In the genomic region with DNA sequence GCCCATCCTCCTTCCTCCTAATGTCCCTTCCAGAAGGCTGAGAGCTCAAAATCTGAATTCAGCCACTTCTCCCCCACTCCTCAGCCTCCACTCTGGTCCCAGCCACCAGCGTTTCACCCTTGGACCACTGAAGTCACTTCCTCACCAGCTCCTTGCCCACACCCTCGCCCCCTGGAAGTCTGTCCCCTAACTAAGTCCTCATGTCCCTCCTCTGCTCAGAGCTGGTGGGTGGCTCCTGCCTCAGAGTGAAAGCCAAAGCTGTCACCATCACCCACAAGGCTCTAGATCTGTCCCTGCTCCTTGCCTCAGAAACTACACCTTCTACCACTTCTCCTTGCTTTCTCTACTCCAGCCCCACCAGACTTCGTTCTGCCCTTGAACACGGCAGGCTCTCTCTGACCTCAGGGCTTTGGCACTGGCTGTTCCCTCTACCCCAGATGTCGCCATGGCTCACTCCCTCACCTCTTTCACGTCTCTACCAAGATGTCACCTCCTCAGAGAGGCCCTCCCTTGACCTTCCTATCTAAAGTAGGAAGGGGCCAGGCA, we compare ENCODE assay signal across 14 cellular contexts. TPM values are rescaled to one million over a fixed set of nuclear protein-coding genes. Genes with fewer than 3 reads are reported as not detected.
A peak's percentile ranks its signal among the peaks of the same experiment; 100 is the strongest.
DNase-seq lines count a peak whose midpoint lies in the region; ATAC-seq, FAIRE-seq and TF ChIP-seq lines count a peak whose summit lies in the region.
"Had no signal": no experiment of that assay in that cellular context is flagged by ENCODE, and none has a peak within 500 bp of the region (broad histone marks: within the 10 kb centered on the region; RNA-seq: fewer than 3 reads in every experiment).

No MANE protein-coding gene starts in this region.

- H2BK15ac ChIP-seq in H1 (ENCODE audit: low read length) = no peak overlapping the region

- H3K23me2 ChIP-seq in H1 (ENCODE audit: low read depth, low read length) = peaks cover 10% of the 10 kb centered on the region

- 75 to 80% methylated on average over 6 of the region's 6 CpGs for WGBS in heart right ventricle, 2 donors
- WGBS in H1 (ENCODE audit: extremely low coverage in 1 of 2, insufficient coverage in 1 of 2, insufficient read length in 1 of 2, insufficient replicate concordance in 2 of 2, low coverage in 1 of 2, low lambda C conversion rate in 2 of 2, missing lambda C conversion rate in 1 of 2), 2 experiments = 85% methylated on average over 6 of the region's 6 CpGs; no CpG with 5 or more reads in 1 of the 2 experiments

- TF ChIP-seq POLR2A in H1 (IDR thresholded peaks at IDR 0.05; ENCODE audit: control extremely low read depth in 1 of 2, low read depth in 2 of 2, low read length in 2 of 2) = no peak

- H3K14ac ChIP-seq in H1 (ENCODE audit: insufficient read length) = no peak overlapping the region

- no peaks in the 10 kb centered on the region for H3K27me3 Mint-ChIP-seq in stimulated activated memory B cell treated with anti-CD40 and anti-IgM and Interleukin-4, amounts not matched to agents 10 μg/mL and 1 μg/mL and 100 μg/mL, for 72 hours

- no peak for FAIRE-seq in H1 (lab: Jason Lieb, UNC)
- FAIRE-seq: bronchial epithelial cell had no signal

- H3K9ac ChIP-seq in H1 (replicated peaks in 1 of 4; ENCODE audit: extremely low read depth in 1 of 4, low read depth in 3 of 4, low read length in 3 of 4) = peak overlapping the region in 1 of 4 experiments; percentile 18; a peak in 1 of 7 replicates

- POLR2A ChIA-PET in RWPE1 (lab: Yijun Ruan, JAX; ENCODE audit: low non-redundant PET) (no interaction called here), H1 (lab: Charles Lee; ENCODE audit: partially characterized antibody) (interaction anchor here (0.8 to 1.3 kb wide), 2 partner anchors 9 to 16 kb away, joined by 4 read pairs; no protein-coding TSS in a partner anchor)

- no peak overlapping the region for H3K18ac ChIP-seq in H1 (ENCODE audit: extremely low read depth, low read length)

- H3K4me1 ChIP-seq in left ventricle myocardium inferior (peaks cover 42% of the 10 kb centered on the region), heart right ventricle (peaks cover 4 to 57% (median 32%) of the 10 kb centered on the region in 9 donors), H1 (replicated peaks in 1 of 4; ENCODE audit: control insufficient read depth in 3 of 4, insufficient read depth in 4 of 4, low read length in 3 of 4) (peaks cover 0 to 11% (median 6%) of the 10 kb centered on the region in 4 experiments; a peak in 6 of 7 replicates)

- H2BK20ac ChIP-seq in H1 (ENCODE audit: low read length) = no peak overlapping the region

- peaks cover 0 to 6% of the 10 kb centered on the region in 2 experiments for H4K20me1 ChIP-seq in H1 (replicated peaks in 1 of 2; ENCODE audit: control insufficient read depth in 1 of 2, insufficient read depth in 2 of 2, low read length in 2 of 2)

- no peaks in the 10 kb centered on the region for H3K27me3 ChIP-seq in left ventricle myocardium inferior (ENCODE audit: low read depth)
- H3K27me3 ChIP-seq in heart right ventricle = no peaks in the 10 kb centered on the region
- no peaks in the 10 kb centered on the region for H3K27me3 ChIP-seq in H1 (replicated peaks in 1 of 4; ENCODE audit: control insufficient read depth in 3 of 4, extremely low read depth in 1 of 4, insufficient read depth in 3 of 4, low read length in 3 of 4)
- H3K27me3 ChIP-seq: ovary, SJSA1 had no signal

- peaks cover 2% of the 10 kb centered on the region; the same call in 1 of the 2 replicates for H3K79me1 ChIP-seq in H1 (ENCODE audit: low read depth, low read length)

- H3K4me2 ChIP-seq in H1 (ENCODE audit: insufficient read depth in 1 of 2, low read depth in 2 of 2, low read length in 2 of 2) = no peak overlapping the region; a peak in 1 of 4 replicates

- TF ChIP-seq CTCF in left ventricle myocardium inferior (IDR thresholded peaks at IDR 0.05; ENCODE audit: borderline replicate concordance) (no peak), heart right ventricle (IDR thresholded peaks at IDR 0.05) (no peak), RWPE1 (conservative IDR thresholded peaks at IDR 0.05; ENCODE audit: low read depth) (no peak), H1 (IDR thresholded peaks at IDR 0.05; ENCODE audit: control extremely low read depth in 1 of 3, insufficient read depth in 1 of 3, low read depth in 1 of 3, low read length in 3 of 3) (no peak)

- H4K5ac ChIP-seq in H1 (ENCODE audit: insufficient read length, low read depth, low read length) = no peak overlapping the region

- H2BK12ac ChIP-seq in H1 (ENCODE audit: low read depth, low read length) = 0 out of 2 replicates have a peak overlapping the region, but pooled peaks have one; percentile 17

- peak overlapping the region; percentile 44; the same call in 1 of the 2 replicates for H2BK5ac ChIP-seq in H1 (ENCODE audit: low read depth, low read length)

- H3K9me3 ChIP-seq in left ventricle myocardium inferior (replicated peaks) (no peaks in the 10 kb centered on the region), heart right ventricle (no peaks in the 10 kb centered on the region), H1 (ENCODE audit: insufficient read depth in 2 of 2, low read depth in 1 of 2, low read length in 1 of 2) (no peaks in the 10 kb centered on the region)
- H3K9me3 ChIP-seq: ovary, SJSA1 had no signal

- H4K91ac ChIP-seq in H1 (replicated peaks; ENCODE audit: insufficient read length, low read length) = peak overlapping the region; percentile 42

- no peak overlapping the region for H3K4me3 Mint-ChIP-seq in stimulated activated memory B cell treated with anti-CD40 and anti-IgM and Interleukin-4, amounts not matched to agents 10 μg/mL and 1 μg/mL and 100 μg/mL, for 72 hours

- CTCF ChIA-PET in RWPE1 (lab: Yijun Ruan, JAX) = interaction anchor here (0.8 to 0.9 kb wide), 2 partner anchors 57 to 59 kb away, joined by 3 to 4 read pairs; no protein-coding TSS in a partner anchor
- CTCF ChIA-PET in H1 (lab: Charles Lee; ENCODE audit: partially characterized antibody) = interaction anchor here (1.0 to 2.4 kb wide), 3 partner anchors 17 to 57 kb away, joined by 3 to 9 read pairs (median 5); no protein-coding TSS in a partner anchor

- H2BK120ac ChIP-seq in H1 (replicated peaks; ENCODE audit: low read depth, low read length) = no peak overlapping the region

- H3K9me3 Mint-ChIP-seq in stimulated activated memory B cell treated with anti-CD40 and anti-IgM and Interleukin-4, amounts not matched to agents 10 μg/mL and 1 μg/mL and 100 μg/mL, for 72 hours = no peaks in the 10 kb centered on the region

- peaks cover 35% of the 10 kb centered on the region for H3K36me3 Mint-ChIP-seq in stimulated activated memory B cell treated with anti-CD40 and anti-IgM and Interleukin-4, amounts not matched to agents 10 μg/mL and 1 μg/mL and 100 μg/mL, for 72 hours

- H4K8ac ChIP-seq in H1 (ENCODE audit: extremely low read depth, insufficient read depth, low read length) = no peak overlapping the region

- no peak for TF ChIP-seq RAD21 in H1 (IDR thresholded peaks at IDR 0.05 in 1 of 2, conservative IDR thresholded peaks at IDR 0.05 in 1 of 2; ENCODE audit: low read depth in 2 of 2, low read length in 2 of 2)

- no peak for TF ChIP-seq EP300 in H1 (IDR thresholded peaks at IDR 0.05; ENCODE audit: borderline replicate concordance in 1 of 2, low read depth in 2 of 2, low read length in 2 of 2)

- H2AFZ ChIP-seq in H1 (ENCODE audit: low read length) = no peak overlapping the region

- H3K23ac ChIP-seq in H1 (ENCODE audit: insufficient read length) = no peak overlapping the region

- intact Hi-C loops in left ventricle myocardium inferior (cut with micrococcal nuclease) (no loop called here), heart right ventricle (cut with DNase I) (loop anchor here in 2 of 10 donors (2.0 to 10.0 kb wide), 3 partner anchors 15 to 223 kb away; partner anchors contain the start of gene POLR1G (in 1 of the 2))

- no peak for DNase-seq in left ventricle myocardium inferior
- no peak for DNase-seq in heart right ventricle
- no peak for DNase-seq in RWPE1 (ENCODE audit: low spot score)
- no peak for DNase-seq in H1 (ENCODE audit: low read depth in 1 of 2, low spot score in 2 of 2)
- DNase-seq in T-helper 9 cell = no peak
- no peak for DNase-seq in NCI-H1048 (lab: John Stamatoyannopoulos, UW)
- no peak for DNase-seq in ecto neural progenitor cell (ENCODE audit: low spot score)
- DNase-seq: MM.1S; NCI-H524 treated with DMSO at 0.1 percent for 48 hours; ovary; stimulated activated CD4-positive, alpha-beta T cell treated with anti-CD3 and anti-CD28 coated beads, Interleukin-1b, Interleukin-23, amount 100 ng/mL, for 48 hours had no signal

- H3K36me3 ChIP-seq in left ventricle myocardium inferior (peaks cover 37% of the 10 kb centered on the region), heart right ventricle (peaks cover 0 to 53% (median 18%) of the 10 kb centered on the region in 9 donors), H1 (ENCODE audit: control insufficient read depth in 2 of 4, insufficient read depth in 4 of 4, low read length in 3 of 4) (peaks cover 0 to 10% (median 3%) of the 10 kb centered on the region in 4 experiments; a peak in 5 of 8 replicates)
- H3K36me3 ChIP-seq: ovary had no signal

- H3K4me1 Mint-ChIP-seq in stimulated activated memory B cell treated with anti-CD40 and anti-IgM and Interleukin-4, amounts not matched to agents 10 μg/mL and 1 μg/mL and 100 μg/mL, for 72 hours = peaks cover 73% of the 10 kb centered on the region

- H3K56ac ChIP-seq in H1 (replicated peaks; ENCODE audit: insufficient read length, low read depth, low read length) = no peak overlapping the region

- peaks cover 0 to 9% of the 10 kb centered on the region in 2 experiments; a peak in 1 of 4 replicates for H3K79me2 ChIP-seq in H1 (ENCODE audit: control insufficient read depth in 1 of 2, insufficient read depth in 2 of 2, low read length in 2 of 2)

- H3K27ac Mint-ChIP-seq in stimulated activated memory B cell treated with anti-CD40 and anti-IgM and Interleukin-4, amounts not matched to agents 10 μg/mL and 1 μg/mL and 100 μg/mL, for 72 hours = peak overlapping the region; percentile 97

- no peak overlapping the region for H2AK5ac ChIP-seq in H1 (ENCODE audit: low read depth, low read length)

- no peak overlapping the region for H3K4ac ChIP-seq in H1 (replicated peaks; ENCODE audit: insufficient read length, low read depth, low read length)

- H3K4me3 ChIP-seq in left ventricle myocardium inferior = peak overlapping the region; percentile 70
- H3K4me3 ChIP-seq in heart right ventricle = peak overlapping the region in 1 of 10 donors; percentile 75
- no peak overlapping the region for H3K4me3 ChIP-seq in H1 (ENCODE audit: extremely low read depth in 1 of 4, insufficient read depth in 2 of 4, low read depth in 3 of 4, low read length in 4 of 4)

- H3K27ac ChIP-seq in left ventricle myocardium inferior (replicated peaks) = peak overlapping the region; percentile 13
- peak overlapping the region in 3 of 10 donors; percentile 13 to 92 (median 89) for H3K27ac ChIP-seq in heart right ventricle
- H3K27ac ChIP-seq in RWPE1 = peak overlapping the region; percentile 100
- no peak overlapping the region for H3K27ac ChIP-seq in H1 (ENCODE audit: low read depth, low read length)
- H3K27ac ChIP-seq: SJSA1 had no signal

- no peak for ATAC-seq in heart right ventricle
- ATAC-seq in stimulated activated memory B cell treated with anti-CD40 and anti-IgM and Interleukin-4, amounts not matched to agents 10 μg/mL and 1 μg/mL and 100 μg/mL, for 72 hours = no peak

RNA-seq across cellular contexts. Expression of gene ERCC1, which starts 1.7 kb away (rescaled TPM):
- total RNA-seq in left ventricle myocardium inferior = 108 TPM
- 100 to 1,000 TPM; 113 to 194 (median 136) TPM for total RNA-seq in heart right ventricle
- polyA plus RNA-seq in heart right ventricle = 100 to 1,000 TPM; 147 to 183 TPM
- total RNA-seq in H1 (2021; fragmentation: NEBNext Ultra II Directional; extraction: Animal tissue kit (Norgen Biotek cat#: 25700)) = 44.7 and 46.4 TPM in 2 replicates
- 94.2 and 112 TPM in 2 replicates for polyA plus RNA-seq in H1 (2011; rRNA removed)
- polyA plus RNA-seq in H1 (2011; cell fraction: cytosol; rRNA removed) = 73.6 TPM
- polyA plus RNA-seq in H1 (2011; cell fraction: nucleus; rRNA removed) = 104 TPM
- 44.6 to 60.9 TPM (median 54.2 TPM) in 4 replicates for polyA plus RNA-seq in H1 (2012, experiment 1 of 2)
- 246 TPM for polyA plus RNA-seq in H1 (2012, experiment 2 of 2)
- 51.0 TPM for polyA plus RNA-seq in H1 (2013, experiment 1 of 2)
- polyA plus RNA-seq in H1 (2013, experiment 2 of 2) = 52.4 TPM
- polyA minus RNA-seq in H1 (2011; rRNA and poly(A)+ RNA removed) = 32.3 and 35.8 TPM in 2 replicates
- 33.8 TPM for polyA minus RNA-seq in H1 (2011; cell fraction: cytosol; rRNA and poly(A)+ RNA removed)
- polyA minus RNA-seq in H1 (2011; cell fraction: nucleus; rRNA and poly(A)+ RNA removed) = 31.2 TPM

RNA-seq across cellular contexts. Expression of gene POLR1G, which starts 15.6 kb away (rescaled TPM):
- total RNA-seq in left ventricle myocardium inferior (5.2 TPM), heart right ventricle (1 to 10 TPM; 4.1 to 9.8 (median 5.6) TPM)
- polyA plus RNA-seq in heart right ventricle (1 to 10 TPM; 5.1 to 8.2 TPM), H1 (2011; rRNA removed) (16.8 and 18.4 TPM in 2 replicates)
- 34.8 and 38.0 TPM in 2 replicates for total RNA-seq in H1 (2021; fragmentation: NEBNext Ultra II Directional; extraction: Animal tissue kit (Norgen Biotek cat#: 25700))
- polyA plus RNA-seq in H1 (2011; cell fraction: cytosol; rRNA removed) = 16.6 TPM
- 10.3 TPM for polyA plus RNA-seq in H1 (2011; cell fraction: nucleus; rRNA removed)
- 20.0 to 27.9 TPM (median 23.6 TPM) in 4 replicates for polyA plus RNA-seq in H1 (2012, experiment 1 of 2)
- 18.3 TPM for polyA plus RNA-seq in H1 (2012, experiment 2 of 2)
- 42.2 TPM for polyA plus RNA-seq in H1 (2013, experiment 1 of 2)
- polyA plus RNA-seq in H1 (2013, experiment 2 of 2) = 43.6 TPM
- 8.2 and 8.3 TPM in 2 replicates for polyA minus RNA-seq in H1 (2011; rRNA and poly(A)+ RNA removed)
- polyA minus RNA-seq in H1 (2011; cell fraction: cytosol; rRNA and poly(A)+ RNA removed) = 21.5 TPM
- polyA minus RNA-seq in H1 (2011; cell fraction: nucleus; rRNA and poly(A)+ RNA removed) = 14.5 TPM

RNA-seq across cellular contexts. Expression of gene PPP1R13L, which starts 17.2 kb away (rescaled TPM):
- total RNA-seq in left ventricle myocardium inferior (207 TPM), heart right ventricle (100 to 1,000 TPM; 134 to 204 (median 166) TPM)
- polyA plus RNA-seq in heart right ventricle (100 to 1,000 TPM in 1 of 2 donors, 10 to 100 TPM in 1; 85.2 to 265 TPM), H1 (2011; rRNA removed) (9.1 and 20.4 TPM in 2 replicates)
- total RNA-seq in H1 (2021; fragmentation: NEBNext Ultra II Directional; extraction: Animal tissue kit (Norgen Biotek cat#: 25700)) = 15.3 and 18.4 TPM in 2 replicates
- 12.5 TPM for polyA plus RNA-seq in H1 (2011; cell fraction: cytosol; rRNA removed)
- polyA plus RNA-seq in H1 (2011; cell fraction: nucleus; rRNA removed) = 39.1 TPM
- 25.0 to 32.4 TPM (median 29.9 TPM) in 4 replicates for polyA plus RNA-seq in H1 (2012, experiment 1 of 2)
- 28.1 TPM for polyA plus RNA-seq in H1 (2012, experiment 2 of 2)
- 35.0 TPM for polyA plus RNA-seq in H1 (2013, experiment 1 of 2)
- polyA plus RNA-seq in H1 (2013, experiment 2 of 2) = 27.2 TPM
- polyA minus RNA-seq in H1 (2011; rRNA and poly(A)+ RNA removed) = 4.3 and 7.5 TPM in 2 replicates
- polyA minus RNA-seq in H1 (2011; cell fraction: cytosol; rRNA and poly(A)+ RNA removed) = 19.8 TPM
- 12.2 TPM for polyA minus RNA-seq in H1 (2011; cell fraction: nucleus; rRNA and poly(A)+ RNA removed)

RNA-seq across cellular contexts. Expression of gene FOSB, which starts 45.8 kb away (rescaled TPM):
- 0.33 TPM for total RNA-seq in left ventricle myocardium inferior
- 10 to 100 TPM in 2 of 10 donors, 1 to 10 TPM in 7, under 1 TPM in 1; 0.39 to 54.5 (median 4.9) TPM for total RNA-seq in heart right ventricle
- 1 to 10 TPM; 2.1 to 5.5 TPM for polyA plus RNA-seq in heart right ventricle
- total RNA-seq in H1 (2021; fragmentation: NEBNext Ultra II Directional; extraction: Animal tissue kit (Norgen Biotek cat#: 25700)) = 1.3 and 2.7 TPM in 2 replicates
- polyA plus RNA-seq in H1 (2011; rRNA removed) = 0.44 and 1.2 TPM in 2 replicates
- 0.32 TPM for polyA plus RNA-seq in H1 (2011; cell fraction: cytosol; rRNA removed)
- 5.2 TPM for polyA plus RNA-seq in H1 (2011; cell fraction: nucleus; rRNA removed)
- 1.1 to 4.3 TPM (median 2.6 TPM) in 4 replicates for polyA plus RNA-seq in H1 (2012, experiment 1 of 2)
- polyA plus RNA-seq in H1 (2012, experiment 2 of 2) = 2.4 TPM
- polyA plus RNA-seq in H1 (2013, experiment 1 of 2) = 0.85 TPM
- 0.79 TPM for polyA plus RNA-seq in H1 (2013, experiment 2 of 2)
- 2.8 and 6.9 TPM in 2 replicates for polyA minus RNA-seq in H1 (2011; rRNA and poly(A)+ RNA removed)
- 1.5 TPM for polyA minus RNA-seq in H1 (2011; cell fraction: cytosol; rRNA and poly(A)+ RNA removed)
- 39.4 TPM for polyA minus RNA-seq in H1 (2011; cell fraction: nucleus; rRNA and poly(A)+ RNA removed)

RNA-seq across cellular contexts. Expression of gene ERCC2, which starts 51.7 kb away (rescaled TPM):
- total RNA-seq in left ventricle myocardium inferior (11.4 TPM), heart right ventricle (10 to 100 TPM; 11.4 to 15.2 (median 14.1) TPM)
- polyA plus RNA-seq in heart right ventricle (10 to 100 TPM in 1 of 2 donors, 1 to 10 TPM in 1; 6.5 to 11.8 TPM), H1 (2011; rRNA removed) (117 and 197 TPM in 2 replicates)
- 93.4 and 107 TPM in 2 replicates for total RNA-seq in H1 (2021; fragmentation: NEBNext Ultra II Directional; extraction: Animal tissue kit (Norgen Biotek cat#: 25700))
- polyA plus RNA-seq in H1 (2011; cell fraction: cytosol; rRNA removed) = 88.3 TPM
- 444 TPM for polyA plus RNA-seq in H1 (2011; cell fraction: nucleus; rRNA removed)
- 88.6 to 99.0 TPM (median 95.0 TPM) in 4 replicates for polyA plus RNA-seq in H1 (2012, experiment 1 of 2)
- 70.3 TPM for polyA plus RNA-seq in H1 (2012, experiment 2 of 2)
- 71.7 TPM for polyA plus RNA-seq in H1 (2013, experiment 1 of 2)
- polyA plus RNA-seq in H1 (2013, experiment 2 of 2) = 65.8 TPM
- polyA minus RNA-seq in H1 (2011; rRNA and poly(A)+ RNA removed) = 136 and 156 TPM in 2 replicates
- 49.8 TPM for polyA minus RNA-seq in H1 (2011; cell fraction: cytosol; rRNA and poly(A)+ RNA removed)
- 65.9 TPM for polyA minus RNA-seq in H1 (2011; cell fraction: nucleus; rRNA and poly(A)+ RNA removed)
